In the genomic region with DNA sequence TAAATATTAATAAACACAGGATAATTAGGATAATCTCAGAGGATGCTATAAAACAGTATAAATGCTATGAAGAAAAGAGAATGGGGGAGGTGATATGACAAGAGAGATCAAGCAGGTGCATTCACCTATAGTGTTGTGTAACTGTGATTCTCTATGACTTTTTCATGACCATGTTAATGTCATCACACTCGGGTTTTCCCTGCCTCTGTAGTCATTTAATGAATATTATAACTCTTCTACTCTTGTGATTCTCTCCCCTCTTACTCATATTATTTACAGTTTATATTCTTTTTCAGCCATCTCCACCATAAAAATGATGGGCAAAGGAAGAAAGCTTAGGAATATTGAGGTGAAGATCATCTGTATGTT, we compare ENCODE assay signal across 1 cellular context.
TF ChIP-seq lines count a peak whose summit lies in the region.

No MANE protein-coding gene starts in this region.

TF ChIP-seq in A549, 52 proteins besides CTCF, POLR2A, EP300 and RAD21 (continued from another document):
- TF ChIP-seq, protein P1, sequence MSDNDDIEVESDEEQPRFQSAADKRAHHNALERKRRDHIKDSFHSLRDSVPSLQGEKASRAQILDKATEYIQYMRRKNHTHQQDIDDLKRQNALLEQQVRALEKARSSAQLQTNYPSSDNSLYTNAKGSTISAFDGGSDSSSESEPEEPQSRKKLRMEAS (IDR thresholded peaks at IDR 0.05) = no peak
